ENCODE assay signal across 8 cellular contexts in genomic region chr22:40533712-40534378, GRCh38.
DNase-seq lines count a peak whose midpoint lies in the region; ATAC-seq and TF ChIP-seq lines count a peak whose summit lies in the region.

No MANE protein-coding gene starts in this region.

- no peak for TF ChIP-seq POLR2A in Peyer's patch (IDR thresholded peaks at IDR 0.05)

- no peak for TF ChIP-seq CTCF in Peyer's patch (IDR thresholded peaks at IDR 0.05)

- DNase-seq in Peyer's patch: peak in 2 of 3 donors; percentile 47 to 63
- no peak for DNase-seq in right cardiac atrium
- DNase-seq in stimulated activated CD4-positive, alpha-beta T cell treated with anti-CD3 and anti-CD28 coated beads, Interleukin-4, amount 100 ng/mL, for 24 hours: peak; percentile 66
- no peak for DNase-seq in NCI-H1930 (lab: John Stamatoyannopoulos, UW)
- no peak for DNase-seq in putamen (ENCODE audit: low spot score)

- peak overlapping the region in 3 of 4 donors; percentile 7 to 57 (median 48) for H3K27ac ChIP-seq in Peyer's patch
- H3K27ac ChIP-seq in right cardiac atrium (ENCODE audit: low read length): no peak overlapping the region

- peak overlapping the region; percentile 84 for H3K4me3 Mint-ChIP-seq in activated naive CD8-positive, alpha-beta T cell

- H3K4me3 ChIP-seq in GM08714 (ENCODE audit: low read length) (peak overlapping the region; percentile 69), Peyer's patch (peak overlapping the region in 2 of 4 donors; percentile 1 to 19), right cardiac atrium (ENCODE audit: low read length) (peak overlapping the region; percentile 62)

- H3K27ac Mint-ChIP-seq in activated naive CD8-positive, alpha-beta T cell: peak overlapping the region; percentile 82

- H3K4me1 ChIP-seq in Peyer's patch (peaks cover 0 to 7% (median 5%) of the 10 kb centered on the region in 4 donors), right cardiac atrium (ENCODE audit: control insufficient read depth, insufficient read depth, low read length) (peaks cover 2% of the 10 kb centered on the region)

- WGBS in right cardiac atrium: 7% methylated on average over 4 of the region's 4 CpGs

- H3K4me1 Mint-ChIP-seq in activated naive CD8-positive, alpha-beta T cell (ENCODE audit: low read depth): peaks cover 69% of the 10 kb centered on the region

- intact Hi-C loops in right cardiac atrium (cut with DNase I): no loop called here

- H3K36me3 ChIP-seq in Peyer's patch: no peaks in the 10 kb centered on the region

- no peaks in the 10 kb centered on the region for H3K27me3 Mint-ChIP-seq in activated naive CD8-positive, alpha-beta T cell

- ATAC-seq in HG02610 (IDR thresholded peaks at IDR 0.05; ENCODE audit: unreplicated experiment) (peak; percentile 42), right cardiac atrium (peak; percentile 69 to 71)

- no peaks in the 10 kb centered on the region for H3K9me3 Mint-ChIP-seq in activated naive CD8-positive, alpha-beta T cell (ENCODE audit: low read depth)

- H3K9me3 ChIP-seq in Peyer's patch (no peaks in the 10 kb centered on the region), right cardiac atrium (ENCODE audit: control insufficient read depth, low read length) (no peaks in the 10 kb centered on the region)

- no peaks in the 10 kb centered on the region for H3K27me3 ChIP-seq in Peyer's patch
- no peaks in the 10 kb centered on the region for H3K27me3 ChIP-seq in right cardiac atrium (ENCODE audit: control insufficient read depth, insufficient read depth)

- H3K36me3 Mint-ChIP-seq in activated naive CD8-positive, alpha-beta T cell: peaks cover 3% of the 10 kb centered on the region

Comparison
In these comparisons a context has a peak if more than half of its experiments do, and no peak if none do; other contexts are left out.
1. DNase-seq: peak in Peyer's patch (2 of 3) and stimulated activated CD4-positive, alpha-beta T cell treated with anti-CD3 and anti-CD28 coated beads, Interleukin-4, amount 100 ng/mL, for 24 hours (single experiment); none in right cardiac atrium (0 of 3), NCI-H1930 (0 of 2) and putamen (single experiment).